ENCODE assay signal across 8 cellular contexts in the genomic region with DNA sequence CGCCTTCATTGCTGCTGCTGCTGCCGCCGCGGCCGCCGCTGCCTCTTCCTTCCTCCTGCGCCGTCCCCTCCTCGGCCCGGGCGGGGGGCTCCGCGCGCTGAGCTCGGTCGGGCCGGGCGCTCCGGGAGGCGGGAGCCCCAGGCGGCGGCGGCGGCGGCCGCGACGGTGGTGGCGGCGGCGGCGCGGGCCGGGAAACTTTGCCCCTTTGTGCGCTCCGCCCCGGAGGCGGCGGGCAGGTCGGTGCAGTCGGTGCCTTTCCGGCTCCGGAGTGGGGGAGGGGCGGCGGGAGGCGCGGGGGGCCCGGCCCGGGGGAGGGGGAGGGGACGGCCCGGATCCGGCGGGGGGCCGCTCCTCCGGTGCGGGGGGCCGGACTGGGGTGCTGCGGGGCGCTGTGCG. TPM values are rescaled to one million over a fixed set of nuclear protein-coding genes. Genes with fewer than 3 reads are reported as not detected.
DNase-seq lines count a peak whose midpoint lies in the region; ATAC-seq and TF ChIP-seq lines count a peak whose summit lies in the region.

No MANE protein-coding gene starts in this region.

- H3K4me3 Mint-ChIP-seq in activated T-cell treated with anti-CD3 and anti-CD28 coated beads, Interleukin-2, amount 50 U/mL, for 72 hours: no peak overlapping the region

- H3K4me3 ChIP-seq in GM08714 (ENCODE audit: low read length) (peak overlapping the region; percentile 62; the same call in 1 of the 2 replicates), MM.1S (ENCODE audit: low read length) (no peak overlapping the region), heart left ventricle (peak overlapping the region in 10 of 12 donors; percentile 52 to 71 (median 61)), spleen (peak overlapping the region; percentile 38 to 75 (median 62))

- peaks cover 4 to 16% of the 10 kb centered on the region in 2 donors for H3K36me3 Mint-ChIP-seq in activated T-cell treated with anti-CD3 and anti-CD28 coated beads, Interleukin-2, amount 50 U/mL, for 72 hours (ENCODE audit: insufficient read depth in 2 of 2)

- no peak overlapping the region for H3K27ac Mint-ChIP-seq in activated T-cell treated with anti-CD3 and anti-CD28 coated beads, Interleukin-2, amount 50 U/mL, for 72 hours

- TF ChIP-seq CTCF in MM.1S (IDR thresholded peaks at IDR 0.05; ENCODE audit: low read length) (no peak), heart left ventricle (IDR thresholded peaks at IDR 0.05) (no peak), spleen (IDR thresholded peaks at IDR 0.05 in 8 of 11, conservative IDR thresholded peaks at IDR 0.05 in 3 of 11) (no peak)

- H3K9ac ChIP-seq in MM.1S (ENCODE audit: low read length): no peak overlapping the region

- no peaks in the 10 kb centered on the region for H4K20me1 ChIP-seq in MM.1S (ENCODE audit: insufficient read depth, low read length)

- 1 to 2% (median 1%) methylated on average over 20 to 57 of the region's 60 CpGs; no CpG with 5 or more reads in 1 of the 4 donors for WGBS in heart left ventricle, 4 donors
- 0 to 1% (median 1%) methylated on average over 17 to 55 of the region's 60 CpGs; no CpG with 5 or more reads in 2 of the 5 donors for WGBS in spleen, 5 donors

- H3F3A ChIP-seq in MM.1S (ENCODE audit: insufficient read depth, low read length): peaks cover 16% of the 10 kb centered on the region

- TF ChIP-seq POLR2A in heart left ventricle (IDR thresholded peaks at IDR 0.05) (no peak), spleen (IDR thresholded peaks at IDR 0.05) (no peak)

- no peaks in the 10 kb centered on the region for H3K27me3 Mint-ChIP-seq in activated T-cell treated with anti-CD3 and anti-CD28 coated beads, Interleukin-2, amount 50 U/mL, for 72 hours (ENCODE audit: low read depth)

- ATAC-seq in GM21423 (IDR thresholded peaks at IDR 0.05; ENCODE audit: unreplicated experiment) (peak; percentile 7), heart left ventricle (no peak)
- peak; percentile 27 to 41 for ATAC-seq in activated T-cell treated with anti-CD3 and anti-CD28 coated beads, Interleukin-2, amount 50 U/mL, for 72 hours (replicated peaks in 1 of 2)

- H3K27me3 ChIP-seq in MM.1S (replicated peaks; ENCODE audit: insufficient read depth, low read length) (0 out of 2 replicates have a peak, but pooled peaks cover 16% of the 10 kb centered on the region), heart left ventricle (no peaks in the 10 kb centered on the region), spleen (replicated peaks in 1 of 7) (peaks cover 0 to 9% (median 0%) of the 10 kb centered on the region in 7 donors)

- intact Hi-C loops in heart left ventricle (cut with DNase I) (loop anchor here in 8 of 10 donors (2.0 to 10.0 kb wide), 7 partner anchors 53 to 160 kb away; a partner anchor contains a TSS), spleen (cut with DNase I; ENCODE audit: low total_unique reads) (loop anchor here (5.0 kb wide), 1 partner anchor 58 kb away; a partner anchor contains a TSS)

- H3K9me3 ChIP-seq in MM.1S (replicated peaks; ENCODE audit: insufficient read depth, low read length): no peaks in the 10 kb centered on the region
- H3K9me3 ChIP-seq in heart left ventricle: no peaks in the 10 kb centered on the region
- H3K9me3 ChIP-seq in spleen: no peaks in the 10 kb centered on the region

- H3K4me1 Mint-ChIP-seq in activated T-cell treated with anti-CD3 and anti-CD28 coated beads, Interleukin-2, amount 50 U/mL, for 72 hours (ENCODE audit: low read depth): peaks cover 81% of the 10 kb centered on the region

- H3K4me1 ChIP-seq in MM.1S (ENCODE audit: low read length) (peaks cover 22% of the 10 kb centered on the region), heart left ventricle (peaks cover under 1 to 89% (median 52%) of the 10 kb centered on the region in 12 donors), spleen (peaks cover 40 to 91% (median 81%) of the 10 kb centered on the region in 6 donors)

- DNase-seq in MM.1S (peak; percentile 51), heart left ventricle (peak; percentile 52 to 85 (median 62)), spleen (no peak), cerebellar nuclear complex (lab: John Stamatoyannopoulos, UW) (no peak), NCI-H1694 (lab: John Stamatoyannopoulos, UW) (no peak)
- peak; percentile 72 to 77 for DNase-seq in activated T-cell treated with anti-CD3 and anti-CD28 coated beads, Interleukin-2, amount 50 U/mL, for 72 hours

- H3K4me2 ChIP-seq in MM.1S (ENCODE audit: low read depth, low read length): no peak overlapping the region

- H3K9me3 Mint-ChIP-seq in activated T-cell treated with anti-CD3 and anti-CD28 coated beads, Interleukin-2, amount 50 U/mL, for 72 hours: no peaks in the 10 kb centered on the region

- H3K36me3 ChIP-seq in MM.1S (replicated peaks; ENCODE audit: insufficient read depth, low read length): no peaks in the 10 kb centered on the region
- peaks cover 0 to 1% (median 0%) of the 10 kb centered on the region in 9 donors for H3K36me3 ChIP-seq in heart left ventricle
- H3K36me3 ChIP-seq in spleen: peaks cover 0 to 31% (median 0%) of the 10 kb centered on the region in 6 donors

- H3K27ac ChIP-seq in MM.1S (ENCODE audit: low read length): no peak overlapping the region
- peak overlapping the region in 9 of 12 donors; percentile 38 to 95 (median 62) for H3K27ac ChIP-seq in heart left ventricle
- peak overlapping the region in 7 of 8 donors; percentile 63 to 93 (median 83) for H3K27ac ChIP-seq in spleen

- H3K9me2 ChIP-seq in MM.1S (replicated peaks; ENCODE audit: insufficient read depth, low read length): no peaks in the 10 kb centered on the region

- peaks cover 45% of the 10 kb centered on the region for H3K79me2 ChIP-seq in MM.1S (ENCODE audit: low read length)

- no peak overlapping the region for H2AFZ ChIP-seq in MM.1S (ENCODE audit: low read length)

RNA-seq across cellular contexts. Expression of a gene that starts 0.2 kb away (rescaled TPM):
- 10 to 100 TPM; 18.6 to 19.7 TPM for total RNA-seq in activated T-cell treated with anti-CD3 and anti-CD28 coated beads, Interleukin-2, amount 50 U/mL, for 72 hours
- total RNA-seq in heart left ventricle (10 to 100 TPM in 1 of 9 donors, 1 to 10 TPM in 8; 1.8 to 12.6 (median 2.5) TPM), spleen (10 to 100 TPM; 18.9 to 27.6 (median 24.0) TPM)
- polyA plus RNA-seq in heart left ventricle (1 to 10 TPM; 1.2 to 4.2 TPM), spleen (1 to 10 TPM; 1.6 to 3.9 (median 1.7) TPM)

RNA-seq across cellular contexts. Expression of a gene that starts 58.2 kb away (rescaled TPM):
- total RNA-seq in activated T-cell treated with anti-CD3 and anti-CD28 coated beads, Interleukin-2, amount 50 U/mL, for 72 hours: 100 to 1,000 TPM; 110 to 119 TPM
- total RNA-seq in heart left ventricle: 10 to 100 TPM; 22.6 to 32.1 (median 24.3) TPM
- 10 to 100 TPM; 34.9 to 49.2 TPM for polyA plus RNA-seq in heart left ventricle
- total RNA-seq in spleen: 10 to 100 TPM; 41.3 to 85.4 (median 52.0) TPM
- 100 to 1,000 TPM in 2 of 3 donors, 10 to 100 TPM in 1; 92.0 to 120 (median 103) TPM for polyA plus RNA-seq in spleen

Comparison
In these comparisons a context has a peak if more than half of its experiments do, and no peak if none do; other contexts are left out.
1. ATAC-seq: peak in GM21423 (single experiment) and activated T-cell treated with anti-CD3 and anti-CD28 coated beads, Interleukin-2, amount 50 U/mL, for 72 hours (2 of 2); none in heart left ventricle (0 of 4).
2. DNase-seq: peak in MM.1S (single experiment), activated T-cell treated with anti-CD3 and anti-CD28 coated beads, Interleukin-2, amount 50 U/mL, for 72 hours (2 of 2) and heart left ventricle (5 of 5); none in spleen (single experiment), cerebellar nuclear complex (0 of 2) and NCI-H1694 (single experiment).